8 cellular contexts compared by ENCODE assay signal in the genomic region with DNA sequence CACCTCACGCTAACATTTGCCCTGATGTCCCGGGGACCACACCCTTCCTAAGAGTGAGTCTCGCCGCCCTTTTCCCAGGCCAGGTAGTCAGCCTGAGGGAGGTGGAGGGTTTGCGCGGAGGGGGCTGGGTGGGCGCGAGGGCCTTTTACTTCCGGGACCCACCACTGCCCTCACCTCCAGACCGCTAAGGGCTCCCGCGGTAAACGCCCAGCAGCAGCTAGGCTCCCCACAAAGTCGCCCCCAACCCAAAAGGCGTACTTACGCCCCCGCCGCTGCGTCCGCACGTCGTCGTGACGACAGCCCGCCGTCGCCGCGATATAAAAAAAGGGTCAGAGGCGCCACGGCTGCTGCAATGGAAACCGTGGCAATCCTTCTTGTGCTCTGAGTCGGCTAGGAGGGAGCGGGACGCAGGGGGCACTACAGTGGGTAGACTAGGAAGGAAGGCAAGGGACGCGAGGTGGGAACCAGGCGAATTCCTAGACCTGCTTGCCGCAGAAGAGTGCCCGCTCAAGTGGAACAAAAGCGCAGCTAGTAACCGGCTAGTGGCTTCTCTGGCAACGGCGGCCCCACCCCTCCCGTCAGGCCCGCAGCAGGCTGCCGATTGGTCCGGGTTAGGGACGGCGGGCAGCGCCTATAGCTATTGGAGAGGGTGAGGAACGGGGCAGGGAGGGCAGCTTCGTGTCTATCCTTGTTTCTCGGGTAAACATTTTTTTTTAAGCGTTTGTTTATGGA.
DNase-seq lines count a peak whose midpoint lies in the region; ATAC-seq and FAIRE-seq lines count a peak whose summit lies in the region.

TSS of gene ODF2L (minus strand) at position 553 of the 732 bp plus-strand sequence. CDS start 9,296 bp downstream, outside the sequence.

- DNase-seq in AML-193 (lab: John Stamatoyannopoulos, UW): peak; percentile 77 to 88
- peak; percentile 64 for DNase-seq in GM19239 (ENCODE audit: insufficient read length, low spot score)
- DNase-seq in NCI-H524 treated with DMSO at 0.1 percent for 48 hours (lab: John Stamatoyannopoulos, UW): peak; percentile 29
- DNase-seq in activated CD4-positive, alpha-beta T cell treated with anti-CD3 and anti-CD28 coated beads for 4 hours: peak; percentile 83 to 85
- peak; percentile 90 for DNase-seq in kidney tubule cell (ENCODE audit: low spot score)
- peak; percentile 59 to 85 (median 76) for DNase-seq in stimulated activated CD4-positive, alpha-beta T cell treated with anti-CD3 and anti-CD28 coated beads, Interleukin-1b, Interleukin-23, amount 100 ng/mL, for 24 hours (ENCODE audit: low read depth in 4 of 4, low spot score in 1 of 4)

- H3K27ac ChIP-seq in cingulate gyrus (ENCODE audit: low read depth, low read length): peak within 1 kb of the TSS; percentile 41

- peak; percentile 97 for FAIRE-seq in GM19239 (lab: Jason Lieb, UNC)

- ATAC-seq in HG03457 (IDR thresholded peaks at IDR 0.05; ENCODE audit: unreplicated experiment): peak; percentile 100

Comparison
In these comparisons a context has a peak if more than half of its experiments do, and no peak if none do; other contexts are left out.
1. Peak in every context shown above with its lines: DNase-seq, ATAC-seq and H3K27ac ChIP-seq.
2. DNase-seq: peak in every context shown above with its lines; median percentile 90 in kidney tubule cell; 84 in activated CD4-positive, alpha-beta T cell treated with anti-CD3 and anti-CD28 coated beads for 4 hours; 82 in AML-193; 76 in stimulated activated CD4-positive, alpha-beta T cell treated with anti-CD3 and anti-CD28 coated beads, Interleukin-1b, Interleukin-23, amount 100 ng/mL, for 24 hours; 64 in GM19239; 29 in NCI-H524 treated with DMSO at 0.1 percent for 48 hours.